Comparison of ENCODE assay signal across 18 cellular contexts in genomic region chr6:117008618-117009017, GRCh38.
DNase-seq lines count a peak whose midpoint lies in the region; ATAC-seq, FAIRE-seq and TF ChIP-seq lines count a peak whose summit lies in the region.
"Had no signal": no experiment of that assay in that cellular context is flagged by ENCODE, and none has a peak within 500 bp of the region (broad histone marks: within the 10 kb centered on the region; RNA-seq: fewer than 3 reads in every experiment).

No MANE protein-coding gene starts in this region.

- peak; percentile 90 for FAIRE-seq in GM12892 (lab: Jason Lieb, UNC)
- FAIRE-seq: bronchial epithelial cell, HepG2 had no signal

- TF ChIP-seq POLR2A in GM12892 (IDR thresholded peaks at IDR 0.05; ENCODE audit: low read depth, low read length): no peak

- ATAC-seq in GM19452 (IDR thresholded peaks at IDR 0.05; ENCODE audit: unreplicated experiment) (peak; percentile 86), HG02870 (IDR thresholded peaks at IDR 0.05; ENCODE audit: unreplicated experiment) (peak; percentile 95), HG03039 (IDR thresholded peaks at IDR 0.05; ENCODE audit: unreplicated experiment) (no peak)
- ATAC-seq: activated CD4-positive, CD25-positive, alpha-beta regulatory T cell treated with anti-CD3 and anti-CD28 coated beads, Interleukin-2, amount 50 U/mL, for 24 hours; HepG2; left ventricle myocardium superior had no signal

- DNase-seq in GM12892 (ENCODE audit: insufficient read length) (peak; percentile 5), MV-4-11 (lab: John Stamatoyannopoulos, UW) (peak; percentile 28), hepatic stellate cell (ENCODE audit: low spot score) (no peak), superior temporal gyrus (ENCODE audit: extremely low spot score) (no peak)
- DNase-seq in stimulated activated CD4-positive, alpha-beta T cell treated with anti-CD3 and anti-CD28 coated beads, Interleukin-2, amount 100 ng/mL, for 24 hours: no peak
- DNase-seq: Calu3; effector CD4-positive, alpha-beta T cell; left ventricle myocardium superior; naive B cell; NCI-H1092 treated with DMSO at 0.1 percent for 48 hours; NCI-H510A treated with DMSO at 0.1 percent for 48 hours; stimulated activated CD8-positive, alpha-beta memory T cell treated with anti-CD3 and anti-CD28 coated beads, Interleukin-4, amount 100 ng/mL, for 48 hours had no signal

Comparison
In these comparisons a context has a peak if more than half of its experiments do, and no peak if none do; other contexts are left out.
1. DNase-seq: peak in GM12892 (single experiment) and MV-4-11 (single experiment); none in hepatic stellate cell (single experiment), superior temporal gyrus (single experiment) and stimulated activated CD4-positive, alpha-beta T cell treated with anti-CD3 and anti-CD28 coated beads, Interleukin-2, amount 100 ng/mL, for 24 hours (0 of 2).